1 cellular context compared by ENCODE assay signal in the genomic region with DNA sequence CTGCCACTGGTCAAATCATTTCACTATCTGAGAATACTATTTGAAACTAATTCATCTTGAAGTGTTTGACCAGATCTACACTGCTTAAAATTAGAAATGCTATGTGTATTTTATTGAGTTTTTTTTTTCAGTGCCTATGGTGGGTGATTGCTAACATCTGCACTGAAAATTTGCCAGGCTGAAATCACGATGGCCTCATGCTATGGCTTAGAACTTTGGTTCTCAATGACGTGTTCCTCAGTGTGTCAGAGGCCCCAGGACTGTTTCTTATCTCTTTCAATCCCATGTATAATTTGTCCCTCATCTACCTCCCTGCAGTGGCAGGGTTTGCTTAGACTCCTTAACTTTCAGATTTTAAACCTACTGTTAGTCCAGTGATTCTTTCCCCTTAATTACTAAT.
A peak's percentile ranks its signal among the peaks of the same experiment; 100 is the strongest.
TF ChIP-seq lines count a peak whose summit lies in the region.

No MANE protein-coding gene starts in this region.

TF ChIP-seq in HepG2, 621 proteins besides CTCF, POLR2A, EP300 and RAD21:
- TF ChIP-seq NCOA1 (CRISPR knock-in tag; IDR thresholded peaks at IDR 0.05) (no peak), CREB1 (IDR thresholded peaks at IDR 0.05) (peak; percentile 44), CREB1 (CRISPR knock-in tag; IDR thresholded peaks at IDR 0.05) (no peak)
